Comparison of ENCODE assay signal across 24 cellular contexts in the genomic region with DNA sequence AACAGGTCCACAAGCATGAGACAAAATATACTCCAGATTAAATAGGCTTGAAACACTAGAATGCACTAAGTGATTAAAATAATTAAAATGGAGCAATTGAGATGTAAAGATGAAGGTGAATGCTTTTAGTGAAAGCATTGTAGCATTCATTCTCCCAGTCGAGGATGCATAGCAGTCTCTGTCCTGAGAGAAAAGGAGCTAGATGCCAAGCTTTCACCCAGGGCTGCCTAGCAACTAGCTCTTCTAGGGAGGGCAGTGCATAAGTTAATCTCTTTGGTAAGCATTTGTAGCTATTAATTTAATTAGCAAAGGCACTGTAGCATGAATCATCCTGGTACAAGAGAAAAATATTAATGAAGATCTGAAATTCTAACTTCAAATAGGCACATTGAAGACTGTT.
"Had no signal": no experiment of that assay in that cellular context is flagged by ENCODE, and none has a peak within 500 bp of the region (broad histone marks: within the 10 kb centered on the region; RNA-seq: fewer than 3 reads in every experiment).

No MANE protein-coding gene starts in this region.

- ATAC-seq: activated T-cell treated with anti-CD3 and anti-CD28 coated beads, Interleukin-2, amount 50 U/mL, for 72 hours; gastrocnemius medialis; left ventricle myocardium superior; natural killer cell; pancreas; psoas muscle; sciatic nerve had no signal

- H3K36me3 ChIP-seq: esophagus squamous epithelium, gastrocnemius medialis, pancreas, vagina had no signal

- DNase-seq: activated CD4-positive, alpha-beta memory T cell treated with anti-CD3 and anti-CD28 coated beads, Interleukin-2, amount 10 ng/mL, durations not matched to agents 7 days and 5 days; activated CD4-positive, alpha-beta T cell treated with anti-CD3 and anti-CD28 coated beads for 48 hours; activated effector memory CD4-positive, alpha-beta T cell treated with Interleukin-2 at 50 U/mL for 16 hours; activated naive CD4-positive, alpha-beta T cell treated with anti-CD3 and anti-CD28 coated beads for 36 hours; activated naive CD8-positive, alpha-beta T cell treated with anti-CD3 and anti-CD28 coated beads, Interleukin-2, amount 10 ng/mL, durations not matched to agents 7 days and 5 days; activated T-cell treated with anti-CD3 and anti-CD28 coated beads, Interleukin-2, amount 50 U/mL, for 72 hours; amygdala; cerebellar nuclear complex; endodermal cell; esophagus squamous epithelium; gastrocnemius medialis; left ventricle myocardium superior; mammary epithelial cell; natural killer cell; pancreas; psoas muscle; small intestine; stimulated activated CD4-positive, alpha-beta T cell treated with anti-CD3 and anti-CD28 coated beads, Interleukin-2, amount 100 ng/mL, for 48 hours; stimulated activated naive CD4-positive, alpha-beta T cell; testis; trophoblast cell had no signal

- H3K9me3 ChIP-seq: esophagus squamous epithelium, gastrocnemius medialis, pancreas, psoas muscle, testis, vagina had no signal

- H3K4me3 ChIP-seq: coronary artery, esophagus squamous epithelium, gastrocnemius medialis, pancreas, psoas muscle, testis, vagina had no signal

- H3K4me1 ChIP-seq: esophagus squamous epithelium, gastrocnemius medialis, pancreas, psoas muscle, testis, vagina had no signal

- H3K27ac ChIP-seq: coronary artery, esophagus squamous epithelium, gastrocnemius medialis, pancreas, psoas muscle, testis, vagina had no signal

- H3K27me3 ChIP-seq: esophagus squamous epithelium, gastrocnemius medialis, pancreas, testis, vagina had no signal
